Comparison of ENCODE assay signal across 31 cellular contexts in genomic region chr18:67380867-67381266, GRCh38.
"Had no signal": no experiment of that assay in that cellular context is flagged by ENCODE, and none has a peak within 500 bp of the region (broad histone marks: within the 10 kb centered on the region; RNA-seq: fewer than 3 reads in every experiment).

No MANE protein-coding gene starts in this region.

- ATAC-seq: activated CD8-positive, alpha-beta memory T cell treated with anti-CD3 and anti-CD28 coated beads, Interleukin-2, amount 10 ng/mL, durations not matched to agents 7 days and 5 days; activated naive CD8-positive, alpha-beta T cell treated with anti-CD3 and anti-CD28 coated beads, Interleukin-2, amount 50 U/mL, for 24 hours; PC-3; Right ventricle myocardium inferior; SK-N-SH treated with all-trans-retinoic acid at 6 μM for 48 hours; T-cell; T-helper 17 cell had no signal

- H3K27ac ChIP-seq: brain microvascular endothelial cell, KMS-11, Peyer's patch, RWPE1, VCaP had no signal

- H3K4me3 Mint-ChIP-seq: activated CD4-positive, alpha-beta memory T cell treated with anti-CD3 and anti-CD28 coated beads, Interleukin-2, amount 10 ng/mL, durations not matched to agents 7 days and 5 days; activated CD8-positive, alpha-beta memory T cell treated with anti-CD3 and anti-CD28 coated beads, Interleukin-2, amount 10 ng/mL, durations not matched to agents 7 days and 5 days; activated naive CD4-positive, alpha-beta T cell treated with anti-CD3 and anti-CD28 coated beads, Interleukin-2, amount 10 ng/mL, durations not matched to agents 7 days and 5 days; activated naive CD8-positive, alpha-beta T cell; activated naive CD8-positive, alpha-beta T cell treated with anti-CD3 and anti-CD28 coated beads, Interleukin-2, amount 50 U/mL, for 24 hours; T-cell; T-helper 17 cell had no signal

- H3K27me3 Mint-ChIP-seq: activated CD4-positive, alpha-beta memory T cell treated with anti-CD3 and anti-CD28 coated beads, Interleukin-2, amount 10 ng/mL, durations not matched to agents 7 days and 5 days; activated naive CD4-positive, alpha-beta T cell treated with anti-CD3 and anti-CD28 coated beads, Interleukin-2, amount 10 ng/mL, durations not matched to agents 7 days and 5 days; activated naive CD8-positive, alpha-beta T cell; activated naive CD8-positive, alpha-beta T cell treated with anti-CD3 and anti-CD28 coated beads, Interleukin-2, amount 50 U/mL, for 24 hours; T-cell; T-helper 17 cell had no signal

- H3K36me3 Mint-ChIP-seq: activated CD8-positive, alpha-beta memory T cell treated with anti-CD3 and anti-CD28 coated beads, Interleukin-2, amount 10 ng/mL, durations not matched to agents 7 days and 5 days; activated naive CD4-positive, alpha-beta T cell treated with anti-CD3 and anti-CD28 coated beads, Interleukin-2, amount 10 ng/mL, durations not matched to agents 7 days and 5 days; activated naive CD8-positive, alpha-beta T cell; T-cell had no signal

- H3K4me2 ChIP-seq: KMS-11 had no signal

- H3K27ac Mint-ChIP-seq: activated CD4-positive, alpha-beta memory T cell treated with anti-CD3 and anti-CD28 coated beads, Interleukin-2, amount 10 ng/mL, durations not matched to agents 7 days and 5 days; activated CD8-positive, alpha-beta memory T cell treated with anti-CD3 and anti-CD28 coated beads, Interleukin-2, amount 10 ng/mL, durations not matched to agents 7 days and 5 days; activated naive CD4-positive, alpha-beta T cell treated with anti-CD3 and anti-CD28 coated beads, Interleukin-2, amount 10 ng/mL, durations not matched to agents 7 days and 5 days; activated naive CD8-positive, alpha-beta T cell; activated naive CD8-positive, alpha-beta T cell treated with anti-CD3 and anti-CD28 coated beads, Interleukin-2, amount 50 U/mL, for 24 hours; T-cell; T-helper 17 cell had no signal

- DNase-seq: activated CD4-positive, alpha-beta memory T cell treated with anti-CD3 and anti-CD28 coated beads, Interleukin-2, amount 10 ng/mL, durations not matched to agents 7 days and 5 days; activated CD4-positive, alpha-beta T cell treated with anti-CD3 and anti-CD28 coated beads for 1 hour; activated CD4-positive, alpha-beta T cell treated with anti-CD3 and anti-CD28 coated beads for 48 hours; activated CD4-positive, CD25-positive, alpha-beta regulatory T cell; activated CD8-positive, alpha-beta memory T cell treated with anti-CD3 and anti-CD28 coated beads for 24 hours; activated CD8-positive, alpha-beta memory T cell treated with anti-CD3 and anti-CD28 coated beads, Interleukin-2, amount 10 ng/mL, durations not matched to agents 7 days and 5 days; activated CD8-positive, alpha-beta memory T cell treated with anti-CD3 and anti-CD28 coated beads, Interleukin-2, amount 50 U/mL, for 48 hours; activated effector memory CD4-positive, alpha-beta T cell treated with Interleukin-2 at 50 U/mL for 16 hours; activated naive CD4-positive, alpha-beta T cell treated with anti-CD3 and anti-CD28 coated beads, Interleukin-2, amount 10 ng/mL, durations not matched to agents 7 days and 5 days; activated naive CD8-positive, alpha-beta T cell treated with anti-CD3 and anti-CD28 coated beads, Interleukin-2, amount 50 U/mL, for 24 hours; activated T-cell treated with anti-CD3 and anti-CD28 coated beads, Interleukin-2, amount 50 U/mL, for 48 hours; amniotic stem cell; brain microvascular endothelial cell; central memory CD4-positive, alpha-beta T cell; NCI-H1436 treated with DMSO at 0.1 percent for 48 hours; NCI-H1694 treated with DMSO at 0.1 percent for 48 hours; NCI-H2029; NCI-H446; NCI-H69; NCI-H82; PC-3; Peyer's patch; SIG-M5; T-cell; T-helper 17 cell had no signal

- H3K27me3 ChIP-seq: brain microvascular endothelial cell, Peyer's patch had no signal

- H3K4me3 ChIP-seq: Peyer's patch had no signal

- H3K9me3 ChIP-seq: Peyer's patch had no signal

- H3K4me1 Mint-ChIP-seq: activated CD4-positive, alpha-beta memory T cell treated with anti-CD3 and anti-CD28 coated beads, Interleukin-2, amount 10 ng/mL, durations not matched to agents 7 days and 5 days; activated CD8-positive, alpha-beta memory T cell treated with anti-CD3 and anti-CD28 coated beads, Interleukin-2, amount 10 ng/mL, durations not matched to agents 7 days and 5 days; activated naive CD4-positive, alpha-beta T cell treated with anti-CD3 and anti-CD28 coated beads, Interleukin-2, amount 10 ng/mL, durations not matched to agents 7 days and 5 days; T-cell had no signal

- H3K9ac ChIP-seq: KMS-11 had no signal

- H3K36me3 ChIP-seq: brain microvascular endothelial cell, Peyer's patch had no signal

- H3K4me1 ChIP-seq: Peyer's patch had no signal

- H3K9me3 Mint-ChIP-seq: activated CD4-positive, alpha-beta memory T cell treated with anti-CD3 and anti-CD28 coated beads, Interleukin-2, amount 10 ng/mL, durations not matched to agents 7 days and 5 days; activated naive CD4-positive, alpha-beta T cell treated with anti-CD3 and anti-CD28 coated beads, Interleukin-2, amount 10 ng/mL, durations not matched to agents 7 days and 5 days; T-cell had no signal
